9 cellular contexts compared by ENCODE assay signal in the genomic region with DNA sequence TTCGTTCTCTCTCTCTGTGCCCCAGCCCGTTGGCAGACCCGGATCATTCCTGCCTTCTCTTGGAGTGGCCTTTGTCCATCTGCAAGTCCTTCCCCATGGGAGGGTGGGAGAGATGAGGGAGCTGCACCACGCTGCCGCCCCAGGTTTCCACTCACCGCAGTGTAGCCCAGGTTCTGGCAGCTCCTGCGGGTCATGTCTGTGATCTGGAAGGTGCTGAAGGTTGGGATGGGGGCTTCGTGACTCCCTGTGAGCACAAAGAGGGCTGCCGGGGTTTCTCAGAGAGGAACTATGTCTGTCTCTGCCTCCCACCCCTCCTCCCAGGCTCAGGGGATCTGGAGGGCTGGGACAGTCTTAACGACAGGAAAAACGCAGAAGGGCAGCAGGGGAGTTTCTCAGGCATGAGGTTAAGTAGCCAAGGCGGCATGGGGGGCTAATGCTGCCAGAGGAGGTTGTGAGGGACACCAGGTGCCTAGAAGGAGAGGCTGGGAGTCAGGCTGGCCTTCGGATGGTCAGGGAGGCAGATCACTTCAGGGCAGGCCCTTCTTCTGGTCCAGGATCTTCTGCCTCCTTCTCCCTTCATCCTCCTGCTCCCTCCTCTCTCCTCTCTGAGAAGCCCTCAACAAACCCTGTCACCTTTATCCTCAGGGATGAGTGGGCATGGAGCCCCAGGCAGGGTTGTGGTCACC. TPM values are rescaled to one million over a fixed set of nuclear protein-coding genes. Genes with fewer than 3 reads are reported as not detected.
DNase-seq lines count a peak whose midpoint lies in the region; ATAC-seq and TF ChIP-seq lines count a peak whose summit lies in the region.
"Had no signal": no experiment of that assay in that cellular context is flagged by ENCODE, and none has a peak within 500 bp of the region (broad histone marks: within the 10 kb centered on the region; RNA-seq: fewer than 3 reads in every experiment).

No MANE protein-coding gene starts in this region.

- H3K4me1 ChIP-seq in DND-41 (ENCODE audit: insufficient read depth, low read length) (peaks cover 22% of the 10 kb centered on the region), RWPE2 (ENCODE audit: insufficient read depth, poor library complexity, severe bottlenecking) (peaks cover 41% of the 10 kb centered on the region), prostate gland (replicated peaks) (peaks cover 5% of the 10 kb centered on the region)

- peak overlapping the region; percentile 92 to 96 for H3K4me3 Mint-ChIP-seq in effector memory CD8-positive, alpha-beta T cell

- no peaks in the 10 kb centered on the region for H3K27me3 Mint-ChIP-seq in effector memory CD8-positive, alpha-beta T cell

- H3K4me2 ChIP-seq in DND-41 (ENCODE audit: insufficient read depth, low read length) = peak overlapping the region; percentile 71

- H3K9me3 Mint-ChIP-seq in effector memory CD8-positive, alpha-beta T cell = no peaks in the 10 kb centered on the region

- no peaks in the 10 kb centered on the region for H3K79me2 ChIP-seq in DND-41 (ENCODE audit: insufficient read depth, low read length)

- H3K4me1 Mint-ChIP-seq in effector memory CD8-positive, alpha-beta T cell (ENCODE audit: low read depth in 2 of 2) = peaks cover 55 to 60% of the 10 kb centered on the region in 2 donors

- no peak for DNase-seq in DND-41
- peak; percentile 26 for DNase-seq in RWPE2 (ENCODE audit: low spot score)
- DNase-seq in effector memory CD8-positive, alpha-beta T cell = no peak
- no peak for DNase-seq in prostate gland (ENCODE audit: low spot score)
- DNase-seq in Ammon's horn (ENCODE audit: low spot score) = no peak
- DNase-seq in A172 (ENCODE audit: low spot score) = no peak
- no peak for DNase-seq in NCI-H2029 (lab: John Stamatoyannopoulos, UW)
- no peak for DNase-seq in DMS 273 (lab: John Stamatoyannopoulos, UW; ENCODE audit: unreplicated experiment)
- DNase-seq: cortex of kidney had no signal

- H3K9me3 ChIP-seq in DND-41 (ENCODE audit: insufficient read depth, low read length, severe bottlenecking) = no peaks in the 10 kb centered on the region
- H3K9me3 ChIP-seq in RWPE2 (ENCODE audit: severe bottlenecking) = no peaks in the 10 kb centered on the region
- H3K9me3 ChIP-seq in prostate gland = no peaks in the 10 kb centered on the region

- H3K36me3 ChIP-seq in DND-41 (ENCODE audit: insufficient read depth, low read length) = no peaks in the 10 kb centered on the region
- H3K36me3 ChIP-seq in RWPE2 (ENCODE audit: low read depth) = no peaks in the 10 kb centered on the region
- H3K36me3 ChIP-seq in prostate gland = no peaks in the 10 kb centered on the region

- H3K27me3 ChIP-seq in DND-41 (ENCODE audit: insufficient read depth, low read length, poor library complexity) (no peaks in the 10 kb centered on the region), RWPE2 (ENCODE audit: insufficient read depth, poor library complexity, severe bottlenecking) (no peaks in the 10 kb centered on the region), prostate gland (replicated peaks; ENCODE audit: insufficient read depth) (no peaks in the 10 kb centered on the region)

- TF ChIP-seq POLR2A in prostate gland (IDR thresholded peaks at IDR 0.05) = no peak

- no peak for TF ChIP-seq CTCF in DND-41 (IDR thresholded peaks at IDR 0.05; ENCODE audit: borderline replicate concordance, extremely low read depth, low read length, poor library complexity, severe bottlenecking)
- no peak for TF ChIP-seq CTCF in RWPE2 (IDR thresholded peaks at IDR 0.05; ENCODE audit: poor library complexity, severe bottlenecking)
- TF ChIP-seq CTCF in prostate gland (IDR thresholded peaks at IDR 0.05) = no peak

- H3K27ac ChIP-seq in DND-41 (ENCODE audit: low read length) (peak overlapping the region; percentile 73), RWPE2 (ENCODE audit: poor library complexity, severe bottlenecking) (peak overlapping the region; percentile 32), prostate gland (peak overlapping the region; percentile 57 to 61)

- H3K9ac ChIP-seq in DND-41 (ENCODE audit: low read depth, low read length) = peak overlapping the region; percentile 51

- no peak for ATAC-seq in DND-41 (ENCODE audit: insufficient read depth, low read depth)
- ATAC-seq in RWPE2 (ENCODE audit: low read depth) = no peak
- no peak for ATAC-seq in effector memory CD8-positive, alpha-beta T cell (replicated peaks)

- H3K36me3 Mint-ChIP-seq in effector memory CD8-positive, alpha-beta T cell (ENCODE audit: insufficient read depth) = peaks cover 68% of the 10 kb centered on the region

- H3K27ac Mint-ChIP-seq in effector memory CD8-positive, alpha-beta T cell = peak overlapping the region; percentile 98 to 99

- peak overlapping the region; percentile 6 to 56; a peak in 2 of 4 replicates for H3K4me3 ChIP-seq in DND-41 (ENCODE audit: low read depth in 1 of 2, low read length in 2 of 2)
- H3K4me3 ChIP-seq in RWPE2 (ENCODE audit: severe bottlenecking) = no peak overlapping the region
- H3K4me3 ChIP-seq in prostate gland = peak overlapping the region in 1 of 2 donors; percentile 5

- peak overlapping the region; percentile 88 for H2AFZ ChIP-seq in DND-41 (ENCODE audit: low read depth, low read length)

- no peaks in the 10 kb centered on the region for H4K20me1 ChIP-seq in DND-41 (ENCODE audit: insufficient read depth, low read length)

- WGBS in prostate gland = 75% methylated on average over 13 of the region's 13 CpGs

- intact Hi-C loops in prostate gland (cut with DNase I) = no loop called here

RNA-seq across cellular contexts. Expression of a gene that starts 0.7 kb away (rescaled TPM):
- total RNA-seq in prostate gland = under 1 TPM in 1 of 2 donors, not detected in 1; 0.80 TPM
- 0.09 TPM in 1 of 2 replicates, not detected in the other for total RNA-seq in A172 (2014; rRNA removed; shearing (Covaris generic))

RNA-seq across cellular contexts. Expression of a gene that starts 42.9 kb away (rescaled TPM):
- 1 to 10 TPM in 1 of 2 donors, under 1 TPM in 1; 0.18 to 3.0 TPM for total RNA-seq in prostate gland
- total RNA-seq in A172 (2014; rRNA removed; shearing (Covaris generic)) = not detected in 2 replicates

RNA-seq across cellular contexts. Expression of a gene that starts 44.7 kb away (rescaled TPM):
- 10 to 100 TPM in 1 of 2 donors, under 1 TPM in 1; 0.59 to 31.4 TPM for total RNA-seq in prostate gland
- total RNA-seq in A172 (2014; rRNA removed; shearing (Covaris generic)) = 0.16 and 0.24 TPM in 2 replicates

RNA-seq across cellular contexts. Expression of a gene that starts 48.7 kb away (rescaled TPM):
- 10 to 100 TPM; 33.0 to 61.5 TPM for total RNA-seq in prostate gland
- total RNA-seq in A172 (2014; rRNA removed; shearing (Covaris generic)) = 40.3 and 51.5 TPM in 2 replicates
